In the genomic region with DNA sequence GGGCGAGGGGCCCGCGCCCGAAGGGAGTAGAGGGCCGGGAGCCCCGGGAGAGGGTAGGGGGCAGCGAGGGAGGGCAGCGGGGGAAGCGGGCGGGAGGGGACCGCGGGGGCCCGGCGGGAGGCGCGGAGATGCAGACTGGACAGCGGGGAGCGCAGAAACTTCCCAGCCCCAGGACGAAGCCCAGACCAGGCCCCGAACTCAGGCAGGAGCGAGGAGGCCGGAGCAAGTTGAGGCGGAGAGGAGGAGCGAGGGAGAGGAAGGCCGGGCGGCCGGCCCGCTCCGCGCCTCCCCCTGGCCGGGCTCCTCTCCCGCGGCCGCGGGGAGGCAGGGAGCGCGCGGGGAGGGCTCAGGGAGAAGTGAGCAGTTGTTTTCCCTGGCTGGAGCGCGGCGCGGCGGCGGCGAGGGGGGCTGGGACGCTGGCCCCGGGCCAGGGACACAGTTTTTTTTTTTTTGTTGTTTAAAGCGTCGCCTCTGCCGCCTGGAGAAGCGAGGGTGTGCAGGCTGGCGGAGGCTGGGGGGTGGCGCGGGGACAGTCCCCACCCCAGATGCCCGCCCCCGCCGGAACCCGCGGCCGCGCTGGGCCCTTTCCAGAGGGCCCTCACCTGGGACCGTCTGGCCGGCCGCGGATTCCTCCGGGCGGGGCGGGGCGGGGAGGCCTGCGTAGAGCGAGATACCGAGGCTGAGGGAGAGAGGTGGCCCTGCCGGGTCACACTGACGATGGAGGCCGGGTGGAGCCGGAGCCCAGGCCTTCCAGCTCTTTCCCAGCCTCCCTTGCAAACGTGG, we compare ENCODE assay signal across 8 cellular contexts. TPM values are rescaled to one million over a fixed set of nuclear protein-coding genes. Genes with fewer than 3 reads are reported as not detected.
DNase-seq lines count a peak whose midpoint lies in the region; ATAC-seq lines count a peak whose summit lies in the region.

A gene (minus strand): TSS at position 358 of the 783 bp plus-strand sequence. CDS start 400 bp downstream, outside the sequence.

- peaks cover 40% of the 10 kb centered on the region for H3K4me1 Mint-ChIP-seq in T-helper 1 cell treated with Interleukin-12 subunit alpha and Interleukin-12 subunit beta and Interleukin-4 antibody, amounts not matched to agents 30 μg/mL and 1 μg/mL, for 36 hours (ENCODE audit: low read depth)

- intact Hi-C loops in sciatic nerve (cut with DNase I): no loop called here

- peaks cover 4% of the 10 kb centered on the region for H3K36me3 Mint-ChIP-seq in T-helper 1 cell treated with Interleukin-12 subunit alpha and Interleukin-12 subunit beta and Interleukin-4 antibody, amounts not matched to agents 30 μg/mL and 1 μg/mL, for 36 hours (ENCODE audit: low read depth)

- ATAC-seq in sciatic nerve (peak; percentile 82), HG03520 (IDR thresholded peaks at IDR 0.05; ENCODE audit: unreplicated experiment) (no peak), GM18861 (IDR thresholded peaks at IDR 0.05; ENCODE audit: unreplicated experiment) (no peak)

- peak within 1 kb of the TSS; percentile 85 for H3K27ac Mint-ChIP-seq in T-helper 1 cell treated with Interleukin-12 subunit alpha and Interleukin-12 subunit beta and Interleukin-4 antibody, amounts not matched to agents 30 μg/mL and 1 μg/mL, for 36 hours

- H3K27me3 Mint-ChIP-seq in T-helper 1 cell treated with Interleukin-12 subunit alpha and Interleukin-12 subunit beta and Interleukin-4 antibody, amounts not matched to agents 30 μg/mL and 1 μg/mL, for 36 hours (ENCODE audit: low read depth): no peaks in the 10 kb centered on the region

- H3K9me3 Mint-ChIP-seq in T-helper 1 cell treated with Interleukin-12 subunit alpha and Interleukin-12 subunit beta and Interleukin-4 antibody, amounts not matched to agents 30 μg/mL and 1 μg/mL, for 36 hours: no peaks in the 10 kb centered on the region

- H3K4me3 Mint-ChIP-seq in T-helper 1 cell treated with Interleukin-12 subunit alpha and Interleukin-12 subunit beta and Interleukin-4 antibody, amounts not matched to agents 30 μg/mL and 1 μg/mL, for 36 hours: peak within 1 kb of the TSS; percentile 86

- DNase-seq in DMS53 (lab: John Stamatoyannopoulos, UW) (peak; percentile 92), HuH-7.5 (ENCODE audit: low spot score) (peak; percentile 83), cerebellum (ENCODE audit: low spot score) (peak; percentile 84), iPS-NIHi7 (ENCODE audit: extremely low spot score) (peak; percentile 68), sciatic nerve (ENCODE audit: low spot score) (peak; percentile 91)

RNA-seq across cellular contexts. Expression of the gene that starts here (rescaled TPM):
- total RNA-seq in cerebellum: 27.9 TPM
- total RNA-seq in sciatic nerve: 306 TPM

Comparison
In these comparisons a context has a peak if more than half of its experiments do, and no peak if none do; other contexts are left out.
1. RNA of the gene that starts here (total RNA-seq): 306 TPM in sciatic nerve (single experiment); 27.9 TPM in cerebellum (single experiment); every median in the first group is over 10 times any median in the second.
2. Peak in every context shown above with its lines, with median percentiles within 50 percentile points of each other: DNase-seq.